18 cellular contexts compared by ENCODE assay signal in the genomic region with DNA sequence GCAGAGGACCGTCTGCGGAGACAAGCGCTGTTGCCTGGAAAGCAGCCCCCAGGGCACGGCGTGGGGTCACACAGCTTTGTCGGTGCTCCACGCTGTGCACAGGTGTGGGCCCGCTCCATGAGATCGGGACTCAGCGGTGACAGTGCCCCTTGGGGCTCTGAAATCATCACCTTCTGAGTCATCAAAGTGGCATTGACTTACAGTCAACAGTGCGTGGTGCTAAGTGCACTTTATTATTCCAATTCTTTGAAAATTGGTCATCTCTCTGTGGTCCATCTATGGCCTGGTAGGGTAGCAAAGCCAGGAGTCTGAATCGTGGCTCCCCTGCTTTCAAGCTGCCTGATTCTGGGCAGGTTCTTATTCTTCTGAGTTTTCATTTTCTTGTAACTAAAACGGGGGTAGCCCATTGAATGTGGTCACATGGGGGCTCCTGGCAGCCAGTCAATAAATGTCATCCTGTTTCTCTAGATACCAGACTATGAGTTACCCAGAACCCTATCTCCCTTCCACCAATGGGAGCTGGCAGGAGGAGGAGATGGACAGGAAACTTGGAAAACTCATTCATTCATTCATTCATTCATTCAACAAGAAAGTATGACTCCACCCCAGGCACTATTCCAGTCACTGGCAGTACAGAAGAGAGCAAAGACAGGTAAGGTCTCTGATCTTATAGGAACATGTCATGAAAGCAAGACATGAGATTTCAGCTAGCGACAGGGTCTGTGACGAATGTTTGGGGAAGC. TPM values are rescaled to one million over a fixed set of nuclear protein-coding genes. Genes with fewer than 3 reads are reported as not detected.
DNase-seq lines count a peak whose midpoint lies in the region; ATAC-seq and TF ChIP-seq lines count a peak whose summit lies in the region.
"Had no signal": no experiment of that assay in that cellular context is flagged by ENCODE, and none has a peak within 500 bp of the region (broad histone marks: within the 10 kb centered on the region; RNA-seq: fewer than 3 reads in every experiment).

No MANE protein-coding gene starts in this region.

- H3K9me3 Mint-ChIP-seq in H9 (no peaks in the 10 kb centered on the region), MCF 10A (ENCODE audit: unreplicated experiment) (no peaks in the 10 kb centered on the region)

- no peak overlapping the region for H3K23ac ChIP-seq in H9 (ENCODE audit: insufficient read length, low read depth, low read length)

- peaks cover 5% of the 10 kb centered on the region; the same call in 1 of the 2 replicates for H3K4me1 ChIP-seq in H9 (ENCODE audit: insufficient read depth, low read length)

- no peaks in the 10 kb centered on the region for H4K20me1 ChIP-seq in H9 (ENCODE audit: control insufficient read depth, insufficient read depth, insufficient read length)

- H3K14ac ChIP-seq in H9 (ENCODE audit: insufficient read depth, low read length): no peak overlapping the region

- no peak overlapping the region for H3K56ac ChIP-seq in H9 (ENCODE audit: insufficient read length, low read depth, low read length)

- WGBS in H9 (ENCODE audit: extremely low coverage, insufficient read length, low lambda C conversion rate): no CpG with 5 or more reads among the region's 15 CpGs

- H3K79me1 ChIP-seq in H9 (ENCODE audit: insufficient read depth, low read depth, low read length, poor library complexity, severe bottlenecking): no peaks in the 10 kb centered on the region

- H3K18ac ChIP-seq in H9 (ENCODE audit: insufficient read length, low read depth, low read length): no peak overlapping the region

- TF ChIP-seq CTCF in H9 (conservative IDR thresholded peaks at IDR 0.05) (no peak), MCF 10A (IDR thresholded peaks at IDR 0.05; ENCODE audit: unreplicated experiment) (no peak)

- no peak overlapping the region for H2BK5ac ChIP-seq in H9 (ENCODE audit: insufficient read length, low read length)

- DNase-seq in A172 (ENCODE audit: low spot score): peak; percentile 65
- DNase-seq in DMS53 (lab: John Stamatoyannopoulos, UW): peak; percentile 64
- DNase-seq in NCI-H69 (lab: John Stamatoyannopoulos, UW): peak; percentile 97
- peak; percentile 16 for DNase-seq in glomerular visceral epithelial cell (ENCODE audit: extremely low spot score)
- DNase-seq in H9: no peak
- DNase-seq in DMS79 treated with DMSO at 0.1 percent for 48 hours (lab: John Stamatoyannopoulos, UW): no peak
- DNase-seq in MCF 10A (ENCODE audit: unreplicated experiment): no peak
- DNase-seq: activated CD8-positive, alpha-beta memory T cell treated with anti-CD3 and anti-CD28 coated beads for 24 hours; caudate nucleus; NCI-H187; NCI-H526; ovary; T-helper 9 cell had no signal

- no peak overlapping the region for H3K27ac ChIP-seq in H9 (ENCODE audit: insufficient read length, low read depth, low read length)
- H3K27ac ChIP-seq: ovary had no signal

- no peak overlapping the region for H2AK5ac ChIP-seq in H9 (ENCODE audit: insufficient read length, low read length)

- no peaks in the 10 kb centered on the region for H3K23me2 ChIP-seq in H9 (ENCODE audit: insufficient read length, low read depth, low read length, poor library complexity, severe bottlenecking)

- H3K27ac Mint-ChIP-seq in H9: no peak overlapping the region
- H3K27ac Mint-ChIP-seq in MCF 10A (ENCODE audit: low read depth, unreplicated experiment): no peak overlapping the region

- H2BK12ac ChIP-seq in H9 (ENCODE audit: insufficient read length, low read depth, low read length): no peak overlapping the region

- H3K27me3 Mint-ChIP-seq in H9 (ENCODE audit: low read depth) (peaks cover 44% of the 10 kb centered on the region), MCF 10A (ENCODE audit: insufficient read depth, unreplicated experiment) (peaks cover 32% of the 10 kb centered on the region)

- H3K4me3 Mint-ChIP-seq in H9 (no peak overlapping the region), MCF 10A (ENCODE audit: unreplicated experiment) (no peak overlapping the region)

- H3K4ac ChIP-seq in H9 (ENCODE audit: low read depth, low read length): no peak overlapping the region

- H3K27me3 ChIP-seq in H9 (ENCODE audit: insufficient read depth, low read length): no peaks in the 10 kb centered on the region; the same call in 1 of the 2 replicates
- H3K27me3 ChIP-seq: ovary had no signal

- no peak overlapping the region for H4K91ac ChIP-seq in H9 (ENCODE audit: insufficient read length, low read depth, low read length)

- no peak overlapping the region for H2AFZ ChIP-seq in H9 (ENCODE audit: low read length)

- no peak overlapping the region for H2BK15ac ChIP-seq in H9 (ENCODE audit: low read depth, low read length)

- peaks cover 28 to 46% of the 10 kb centered on the region in 2 experiments for H3K4me1 Mint-ChIP-seq in H9
- peaks cover 16% of the 10 kb centered on the region for H3K4me1 Mint-ChIP-seq in MCF 10A (ENCODE audit: insufficient read depth, unreplicated experiment)

- intact Hi-C loops in MCF 10A (cut with micrococcal nuclease): no loop called here

- H3K4me2 ChIP-seq in H9 (ENCODE audit: insufficient read depth, insufficient read length, low read length): no peak overlapping the region

- H4K8ac ChIP-seq in H9 (replicated peaks; ENCODE audit: insufficient read length, low read depth, low read length): no peak overlapping the region

- H3K36me3 Mint-ChIP-seq in H9 (ENCODE audit: insufficient read depth in 1 of 3, low read depth in 3 of 3) (no peaks in the 10 kb centered on the region), MCF 10A (ENCODE audit: insufficient read depth, unreplicated experiment) (no peaks in the 10 kb centered on the region)

- no peaks in the 10 kb centered on the region for H3K9me3 ChIP-seq in H9 (ENCODE audit: control insufficient read depth, low read depth, low read length)
- H3K9me3 ChIP-seq: ovary had no signal

- H2BK120ac ChIP-seq in H9 (ENCODE audit: low read depth, low read length, poor library complexity, severe bottlenecking): no peak overlapping the region

- H3T11ph ChIP-seq in H9 (ENCODE audit: low read length): no peak overlapping the region

- POLR2A ChIA-PET in MCF 10A (lab: Yijun Ruan, JAX): no interaction called here

- CTCF ChIA-PET in MCF 10A (lab: Yijun Ruan, JAX): interaction anchor here (1.3 to 1.5 kb wide), 3 partner anchors 45 to 133 kb away, joined by 3 to 8 read pairs (median 4); no protein-coding TSS in a partner anchor

- no peak overlapping the region for H2BK20ac ChIP-seq in H9 (ENCODE audit: low read depth, low read length, poor library complexity, severe bottlenecking)

- no peak for ATAC-seq in GM18498 (IDR thresholded peaks at IDR 0.05; ENCODE audit: unreplicated experiment)
- ATAC-seq: esophagus mucosa, HepG2 had no signal

- no peak overlapping the region for H4K5ac ChIP-seq in H9 (ENCODE audit: insufficient read length, low read depth, low read length)

- BruUV-seq in MCF 10A (replicated peaks; lab: Mats Ljungman, UMichigan): no TSS peak

- no peak overlapping the region for H3K9ac ChIP-seq in H9 (ENCODE audit: extremely low read depth, insufficient read length, low read length)

- no peaks in the 10 kb centered on the region for H3K79me2 ChIP-seq in H9 (ENCODE audit: insufficient read depth, low read length)

RNA-seq across cellular contexts. Expression of a gene that starts 20.3 kb away (rescaled TPM):
- total RNA-seq in A172 (2014; rRNA removed; shearing (Covaris generic)): 2.9 and 3.4 TPM in 2 replicates
- total RNA-seq in H9 (2021) (4.4 and 5.3 TPM in 2 replicates), MCF 10A (2022) (0.22 and 0.51 TPM in 2 replicates)
- total RNA-seq: esophagus mucosa, HepG2, OCI-LY7, skeletal muscle tissue had no signal

Comparison
In these comparisons a context has a peak if more than half of its experiments do, and no peak if none do; other contexts are left out.
1. DNase-seq: peak in A172 (single experiment), DMS53 (single experiment), NCI-H69 (single experiment) and glomerular visceral epithelial cell (single experiment); none in H9 (single experiment), DMS79 treated with DMSO at 0.1 percent for 48 hours (single experiment) and MCF 10A (single experiment).